In the genomic region with DNA sequence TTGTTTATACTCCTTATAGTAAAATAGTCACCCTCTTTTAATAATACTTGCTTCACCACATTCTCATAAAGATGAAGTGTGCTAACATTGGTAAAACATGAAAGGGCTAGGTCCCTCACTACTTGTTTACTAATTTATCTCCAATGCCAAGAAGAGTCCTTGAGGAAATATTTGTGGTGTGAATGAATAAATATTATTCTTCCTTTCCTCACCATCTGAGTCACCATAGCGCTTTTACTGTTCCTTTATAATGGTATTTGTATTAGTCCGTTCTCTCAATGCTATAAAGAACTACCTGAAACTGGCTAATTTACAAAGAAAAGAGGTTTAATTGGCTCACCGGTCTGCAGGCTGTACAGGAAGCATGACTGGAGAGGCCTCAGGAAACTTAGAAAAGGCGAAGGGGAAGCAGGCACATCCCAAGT, we compare ENCODE assay signal across 20 cellular contexts.
DNase-seq lines count a peak whose midpoint lies in the region; ATAC-seq and TF ChIP-seq lines count a peak whose summit lies in the region.
"Had no signal": no experiment of that assay in that cellular context is flagged by ENCODE, and none has a peak within 500 bp of the region (broad histone marks: within the 10 kb centered on the region; RNA-seq: fewer than 3 reads in every experiment).

No MANE protein-coding gene starts in this region.

- H3K36me3 Mint-ChIP-seq in CD4-positive, alpha-beta T cell (ENCODE audit: low read depth), result no peaks in the 10 kb centered on the region
- H3K36me3 Mint-ChIP-seq: activated CD4-positive, alpha-beta memory T cell treated with anti-CD3 and anti-CD28 coated beads for 36 hours; mesothelial cell of epicardium; natural killer cell had no signal

- H3K36me3 ChIP-seq in SK-N-MC (ENCODE audit: insufficient read depth, low read length), result no peaks in the 10 kb centered on the region
- H3K36me3 ChIP-seq: pancreas, stomach, transverse colon had no signal

- H3K9me3 Mint-ChIP-seq in CD4-positive, alpha-beta T cell, result peaks cover 2% of the 10 kb centered on the region
- H3K9me3 Mint-ChIP-seq: mesothelial cell of epicardium had no signal

- no peaks in the 10 kb centered on the region for H3K27me3 ChIP-seq in CD4-positive, alpha-beta T cell (ENCODE audit: control insufficient read depth, insufficient read depth, low read length)
- H3K27me3 ChIP-seq: pancreas, stomach, transverse colon had no signal

- H3K4me3 ChIP-seq in SK-N-MC, result no peak overlapping the region
- H3K4me3 ChIP-seq: pancreas, stomach, transverse colon had no signal

- no peaks in the 10 kb centered on the region for H3K27me3 Mint-ChIP-seq in CD4-positive, alpha-beta T cell
- H3K27me3 Mint-ChIP-seq: activated CD4-positive, alpha-beta memory T cell treated with anti-CD3 and anti-CD28 coated beads for 36 hours had no signal

- H3K27ac ChIP-seq in SK-N-MC, result 0 out of 2 replicates have a peak overlapping the region, but pooled peaks have one; percentile 25
- H3K27ac ChIP-seq in CD4-positive, alpha-beta T cell (ENCODE audit: low read depth, low read length), result no peak overlapping the region
- H3K27ac ChIP-seq: pancreas, stomach, transverse colon had no signal

- POLR2A ChIA-PET in CD4-positive, alpha-beta T cell (lab: Charles Lee), result no interaction called here

- intact Hi-C loops in CD4-positive, alpha-beta T cell (cut with DNase I, micrococcal nuclease), result no loop called here

- no peak for TF ChIP-seq CTCF in CD4-positive, alpha-beta T cell (IDR thresholded peaks at IDR 0.05)

- DNase-seq in NCI-H748 (lab: John Stamatoyannopoulos, UW; ENCODE audit: unreplicated experiment), result peak; percentile 13
- DNase-seq in NCI-H748 treated with DMSO at 0.1 percent for 48 hours (lab: John Stamatoyannopoulos, UW), result no peak
- DNase-seq in SK-N-MC (ENCODE audit: low read depth, low spot score), result no peak
- peak; percentile 41 for DNase-seq in fibroblast of gingiva (ENCODE audit: low read depth)
- DNase-seq in CD4-positive, alpha-beta T cell, result no peak
- no peak for DNase-seq in NCI-H1092 (lab: John Stamatoyannopoulos, UW)
- DNase-seq: activated CD4-positive, alpha-beta memory T cell treated with anti-CD3 and anti-CD28 coated beads for 36 hours; C1 segment of cervical spinal cord; KG1; natural killer cell; NCI-H1092 treated with DMSO at 0.1 percent for 48 hours; NCI-H526 treated with DMSO at 0.1 percent for 48 hours; pancreas; stimulated activated CD4-positive, alpha-beta T cell treated with anti-CD3 and anti-CD28 coated beads, Interleukin-15, amount 100 ng/mL, for 24 hours; stomach; T1000; transverse colon had no signal

- CTCF ChIA-PET in CD4-positive, alpha-beta T cell (lab: Charles Lee), result no interaction called here

- H3K9me3 ChIP-seq in SK-N-MC (ENCODE audit: low read depth, low read length), result no peaks in the 10 kb centered on the region
- H3K9me3 ChIP-seq in CD4-positive, alpha-beta T cell (ENCODE audit: control insufficient read depth, low read length), result no peaks in the 10 kb centered on the region
- H3K9me3 ChIP-seq: pancreas, stomach, transverse colon had no signal

- ATAC-seq in HG03175 (IDR thresholded peaks at IDR 0.05; ENCODE audit: unreplicated experiment), result no peak
- ATAC-seq in HG03139 (IDR thresholded peaks at IDR 0.05; ENCODE audit: unreplicated experiment), result no peak
- no peak for ATAC-seq in CD4-positive, alpha-beta T cell (ENCODE audit: poor library complexity)
- ATAC-seq: natural killer cell had no signal

- H3K4me3 Mint-ChIP-seq in CD4-positive, alpha-beta T cell, result no peak overlapping the region
- H3K4me3 Mint-ChIP-seq: activated CD4-positive, alpha-beta memory T cell treated with anti-CD3 and anti-CD28 coated beads for 36 hours; mesothelial cell of epicardium; natural killer cell had no signal

- H3K4me1 Mint-ChIP-seq in CD4-positive, alpha-beta T cell (ENCODE audit: low read depth), result no peaks in the 10 kb centered on the region
- H3K4me1 Mint-ChIP-seq: mesothelial cell of epicardium, natural killer cell had no signal

- no peak overlapping the region for H3K9ac ChIP-seq in SK-N-MC (ENCODE audit: insufficient read length)

- no peak overlapping the region for H3K27ac Mint-ChIP-seq in CD4-positive, alpha-beta T cell
- H3K27ac Mint-ChIP-seq: activated CD4-positive, alpha-beta memory T cell treated with anti-CD3 and anti-CD28 coated beads for 36 hours; mesothelial cell of epicardium; natural killer cell had no signal

Comparison
In these comparisons a context has a peak if more than half of its experiments do, and no peak if none do; other contexts are left out.
1. DNase-seq: peak in NCI-H748 (single experiment) and fibroblast of gingiva (single experiment); none in NCI-H748 treated with DMSO at 0.1 percent for 48 hours (single experiment), SK-N-MC (single experiment), CD4-positive, alpha-beta T cell (0 of 10) and NCI-H1092 (single experiment).